In genomic region chr5:72252008-72252407, GRCh38 we compare ENCODE assay signal across 20 cellular contexts.
A peak's percentile ranks its signal among the peaks of the same experiment; 100 is the strongest.
DNase-seq lines count a peak whose midpoint lies in the region; ATAC-seq, FAIRE-seq and TF ChIP-seq lines count a peak whose summit lies in the region.
"Had no signal": no experiment of that assay in that cellular context is flagged by ENCODE, and none has a peak within 500 bp of the region (broad histone marks: within the 10 kb centered on the region; RNA-seq: fewer than 3 reads in every experiment).

No MANE protein-coding gene starts in this region.

- DNase-seq in GM23248 (no peak), K562 (ENCODE audit: extremely low read depth in 1 of 4, low spot score in 3 of 4) (no peak), esophagus muscularis mucosa (ENCODE audit: extremely low spot score) (no peak), NCI-H1417 (lab: John Stamatoyannopoulos, UW) (no peak), posterior cingulate gyrus (no peak)
- DNase-seq: Calu3; CD8-positive, alpha-beta T cell; GF-D8; H9; NCI-H1105 treated with DMSO at 0.1 percent for 48 hours; NCI-H187 treated with DMSO at 0.1 percent for 48 hours; NCI-H226; NCI-H524; PC-9; SIG-M5 had no signal

- H3K9me3 ChIP-seq in GM23248 (ENCODE audit: low read depth): no peaks in the 10 kb centered on the region
- no peaks in the 10 kb centered on the region for H3K9me3 ChIP-seq in K562 (replicated peaks; ENCODE audit: control insufficient read depth, insufficient read depth, low read depth, low read length)
- H3K9me3 ChIP-seq in esophagus muscularis mucosa: no peaks in the 10 kb centered on the region
- no peaks in the 10 kb centered on the region for H3K9me3 ChIP-seq in skeletal muscle satellite cell (replicated peaks; ENCODE audit: low read length)
- H3K9me3 ChIP-seq: A549; BLaER1 treated with 17β-estradiol and CSF1 and Interleukin-3, amounts not matched to agents 10 nM and 100 nM had no signal

- H3K4me2 ChIP-seq in GM23248 (ENCODE audit: unreplicated experiment) (peak overlapping the region; percentile 58), K562 (ENCODE audit: insufficient read depth, low read length) (no peak overlapping the region), skeletal muscle satellite cell (ENCODE audit: low read length) (peak overlapping the region; percentile 65)
- H3K4me2 ChIP-seq: A549; BLaER1 treated with 17β-estradiol and CSF1 and Interleukin-3, amounts not matched to agents 10 nM and 100 nM; PC-9 had no signal

- H3K9ac ChIP-seq in GM23248: no peak overlapping the region; the same call in 1 of the 2 replicates
- no peak overlapping the region for H3K9ac ChIP-seq in K562 (ENCODE audit: insufficient read depth in 1 of 2, low read depth in 2 of 2, low read length in 2 of 2)
- peak overlapping the region; percentile 27 for H3K9ac ChIP-seq in skeletal muscle satellite cell (ENCODE audit: low read depth, low read length)
- H3K9ac ChIP-seq: BLaER1 treated with 17β-estradiol and CSF1 and Interleukin-3, amounts not matched to agents 10 nM and 100 nM had no signal

- H3K27me3 ChIP-seq in GM23248 (replicated peaks; ENCODE audit: insufficient read depth) (no peaks in the 10 kb centered on the region), K562 (ENCODE audit: control insufficient read depth in 2 of 2, insufficient read depth in 2 of 2, low read length in 2 of 2) (no peaks in the 10 kb centered on the region), esophagus muscularis mucosa (no peaks in the 10 kb centered on the region), skeletal muscle satellite cell (ENCODE audit: control insufficient read depth, insufficient read depth, low read length) (no peaks in the 10 kb centered on the region)
- H3K27me3 ChIP-seq: BLaER1 treated with 17β-estradiol and CSF1 and Interleukin-3, amounts not matched to agents 10 nM and 100 nM had no signal

- no peaks in the 10 kb centered on the region for H3K9me2 ChIP-seq in GM23248 (ENCODE audit: insufficient read depth)

- BruUV-seq in K562 (replicated peaks; lab: Mats Ljungman, UMichigan): no TSS peak

- intact Hi-C loops in K562 (cut with micrococcal nuclease): no loop called here
- intact Hi-C loops in esophagus muscularis mucosa (cut with DNase I): no loop called here
- intact Hi-C loops in posterior cingulate gyrus (cut with DNase I): no loop called here

- TF ChIP-seq EP300 in K562 (IDR thresholded peaks at IDR 0.05; ENCODE audit: low read length): no peak
- no peak for TF ChIP-seq EP300 in esophagus muscularis mucosa (IDR thresholded peaks at IDR 0.05)

- ATAC-seq in K562 (no peak), HG03432 (IDR thresholded peaks at IDR 0.05; ENCODE audit: unreplicated experiment) (no peak)
- ATAC-seq: A549; CD8-positive, alpha-beta T cell had no signal

- H3K27ac ChIP-seq in GM23248 (peak overlapping the region; percentile 32), K562 (ENCODE audit: extremely low read depth, low read depth, low read length) (no peak overlapping the region), esophagus muscularis mucosa (replicated peaks in 1 of 4) (peak overlapping the region in 3 of 4 donors; percentile 22 to 30 (median 28))
- H3K27ac ChIP-seq: BLaER1 treated with 17β-estradiol and CSF1 and Interleukin-3, amounts not matched to agents 10 nM and 100 nM; PC-9; RWPE1 had no signal

- H3K4me1 ChIP-seq in GM23248 (ENCODE audit: insufficient read depth) (peaks cover 54% of the 10 kb centered on the region), K562 (replicated peaks in 1 of 2; ENCODE audit: control insufficient read depth in 2 of 2, insufficient read depth in 2 of 2, low read length in 2 of 2) (peaks cover 7 to 17% of the 10 kb centered on the region in 2 experiments; a peak in 4 of 5 replicates), esophagus muscularis mucosa (peaks cover 47 to 78% (median 60%) of the 10 kb centered on the region in 4 donors), skeletal muscle satellite cell (ENCODE audit: control insufficient read depth, insufficient read depth, low read length) (peaks cover 68% of the 10 kb centered on the region)

- TF ChIP-seq POLR2A in K562 (conservative IDR thresholded peaks at IDR 0.05) (no peak), esophagus muscularis mucosa (IDR thresholded peaks at IDR 0.05; ENCODE audit: low read depth) (no peak)

- no peak for TF ChIP-seq RAD21 in K562 (CRISPR knock-in tag; conservative IDR thresholded peaks at IDR 0.05 in 1 of 2, IDR thresholded peaks at IDR 0.05 in 1 of 2)

- H3K36me3 ChIP-seq in GM23248 (ENCODE audit: low read depth) (no peaks in the 10 kb centered on the region), K562 (ENCODE audit: control insufficient read depth, insufficient read depth, low read length) (peaks cover 12% of the 10 kb centered on the region; the same call in 2 of the 3 replicates), esophagus muscularis mucosa (no peaks in the 10 kb centered on the region), skeletal muscle satellite cell (ENCODE audit: insufficient read depth, low read length) (no peaks in the 10 kb centered on the region)

- H3K4me3 ChIP-seq in GM23248: no peak overlapping the region
- no peak overlapping the region for H3K4me3 ChIP-seq in K562
- no peak overlapping the region for H3K4me3 ChIP-seq in esophagus muscularis mucosa
- H3K4me3 ChIP-seq in skeletal muscle satellite cell (ENCODE audit: low read length): no peak overlapping the region
- H3K4me3 ChIP-seq: A549; BLaER1 treated with 17β-estradiol and CSF1 and Interleukin-3, amounts not matched to agents 10 nM and 100 nM; PC-9 had no signal

- H4K20me1 ChIP-seq in GM23248 (ENCODE audit: insufficient read depth) (no peaks in the 10 kb centered on the region), K562 (replicated peaks; ENCODE audit: control insufficient read depth, insufficient read depth, low read length) (no peaks in the 10 kb centered on the region)

- peaks cover 37% of the 10 kb centered on the region for H3F3A ChIP-seq in GM23248 (ENCODE audit: insufficient read depth)

- in situ Hi-C loops in GM23248 (cut with MboI): no loop called here
- in situ Hi-C loops in K562 (cut with MboI): no loop called here

- CTCF ChIA-PET in K562 (lab: Yijun Ruan, JAX; ENCODE audit: low intra/inter-chr PET ratio): no interaction called here

- POLR2A ChIA-PET in K562 (lab: Yijun Ruan, JAX): interaction anchor here (1.0 kb wide), 2 partner anchors 23 to 25 kb away, joined by 3 read pairs; no protein-coding TSS in a partner anchor

- no peak for TF ChIP-seq CTCF in K562 (IDR thresholded peaks at IDR 0.05 in 2 of 3, conservative IDR thresholded peaks at IDR 0.05 in 1 of 3; ENCODE audit: insufficient read depth in 2 of 3, low read depth in 1 of 3, low read length in 3 of 3)
- TF ChIP-seq CTCF in esophagus muscularis mucosa (IDR thresholded peaks at IDR 0.05): no peak

- H2AFZ ChIP-seq in GM23248 (no peak overlapping the region), K562 (ENCODE audit: low read depth, low read length) (no peak overlapping the region)
- H2AFZ ChIP-seq: PC-9 had no signal

- no peak for FAIRE-seq in K562 (lab: Jason Lieb, UNC)
- FAIRE-seq: A549 had no signal

- no peaks in the 10 kb centered on the region for H3K9me1 ChIP-seq in K562 (ENCODE audit: control insufficient read depth, insufficient read depth, low read length)

- peaks cover 15% of the 10 kb centered on the region; the same call in 1 of the 2 replicates for H3K79me2 ChIP-seq in GM23248 (ENCODE audit: insufficient read depth)
- peaks cover 36% of the 10 kb centered on the region for H3K79me2 ChIP-seq in K562 (ENCODE audit: control insufficient read depth, insufficient read depth, low read length)

TF ChIP-seq in K562, 482 proteins besides CTCF, POLR2A, EP300 and RAD21:
- no peak for TF ChIP-seq E2F4 (CRISPR knock-in tag; IDR thresholded peaks at IDR 0.05; ENCODE audit: low read depth)
- peak; percentile 57 for TF ChIP-seq RFX1 (IDR thresholded peaks at IDR 0.05)
